11 cellular contexts compared by ENCODE assay signal in the genomic region with DNA sequence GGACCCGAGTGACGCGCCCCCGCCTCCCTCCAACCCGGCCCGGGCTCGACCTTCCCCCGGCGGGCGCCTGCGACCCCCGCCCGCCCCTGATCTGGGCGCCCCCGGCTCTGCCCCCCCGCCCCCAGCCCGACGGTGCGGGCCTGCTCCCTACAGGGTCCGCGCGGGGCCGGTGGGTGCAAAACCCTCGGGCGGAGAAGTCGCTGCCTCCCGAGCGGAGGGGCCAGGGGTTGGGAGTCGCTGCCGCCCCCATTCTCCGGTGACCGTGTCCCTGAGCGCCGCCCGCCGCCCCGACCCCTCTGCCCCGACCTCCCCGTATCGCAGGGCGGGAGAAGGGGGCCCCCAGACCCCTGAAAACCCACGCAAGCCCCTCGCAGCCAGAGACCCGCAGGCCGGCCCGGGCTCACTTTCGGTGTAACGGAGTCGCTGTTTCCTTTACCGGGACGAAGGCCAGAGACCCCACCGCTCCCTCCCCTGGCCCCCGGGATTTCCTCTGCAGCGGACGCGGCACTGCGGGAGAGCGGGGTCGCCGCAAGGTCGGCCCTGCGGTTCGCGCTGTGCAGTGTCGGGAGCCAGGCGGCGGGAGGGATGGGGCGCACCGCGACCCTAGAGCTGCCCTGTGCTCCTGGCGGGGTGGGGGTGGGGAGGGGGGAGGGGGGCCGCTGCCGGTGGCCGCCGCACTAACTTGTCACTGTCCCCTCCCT. TPM values are rescaled to one million over a fixed set of nuclear protein-coding genes. Genes with fewer than 3 reads are reported as not detected.
DNase-seq lines count a peak whose midpoint lies in the region; ATAC-seq, FAIRE-seq and TF ChIP-seq lines count a peak whose summit lies in the region.
"Had no signal": no experiment of that assay in that cellular context is flagged by ENCODE, and none has a peak within 500 bp of the region (broad histone marks: within the 10 kb centered on the region; RNA-seq: fewer than 3 reads in every experiment).

No MANE protein-coding gene starts in this region.

- H3K4me1 ChIP-seq in HepG2 (ENCODE audit: insufficient read depth, low read length) (peaks cover 11% of the 10 kb centered on the region; the same call in 1 of the 2 replicates), thoracic aorta (ENCODE audit: control insufficient read depth in 1 of 2, low read depth in 2 of 2) (peaks cover 10 to 15% of the 10 kb centered on the region in 2 donors), Karpas-422 (ENCODE audit: low read length) (no peaks in the 10 kb centered on the region)

- H2AFZ ChIP-seq in HepG2 (ENCODE audit: low read length) (no peak overlapping the region), Karpas-422 (ENCODE audit: low read length) (no peak overlapping the region)

- BruUV-seq in HepG2 (replicated peaks; lab: Mats Ljungman, UMichigan) = no TSS peak

- DNase-seq in activated effector memory CD4-positive, alpha-beta T cell treated with anti-CD3 and anti-CD28 coated beads, Interleukin-2, amount 50 U/mL, for 16 hours = peak; percentile 63
- no peak for DNase-seq in activated effector memory CD4-positive, alpha-beta T cell treated with Interleukin-2 at 50 U/mL for 16 hours
- DNase-seq in astrocyte of the cerebellum (ENCODE audit: low read depth) = no peak
- no peak for DNase-seq in HepG2 (ENCODE audit: low spot score)
- no peak for DNase-seq in thoracic aorta (ENCODE audit: low spot score)
- DNase-seq in Karpas-422 = no peak
- DNase-seq in sciatic nerve (ENCODE audit: low spot score) = no peak
- DNase-seq: NCI-H2171, SIG-M5 had no signal

- 6% methylated on average over 9 of the region's 75 CpGs for WGBS in HepG2 (ENCODE audit: low lambda C conversion rate)

- H3K9ac ChIP-seq in HepG2 (ENCODE audit: insufficient read depth, low read depth, low read length) (no peak overlapping the region), Karpas-422 (ENCODE audit: low read length) (no peak overlapping the region)

- POLR2A ChIA-PET in HepG2 (lab: Yijun Ruan, JAX) = interaction anchor here (1.1 kb wide), 1 partner anchor 44 kb away, joined by 4 read pairs; no protein-coding TSS in a partner anchor

- TF ChIP-seq EP300 in HepG2 (IDR thresholded peaks at IDR 0.05; ENCODE audit: low read depth in 2 of 2, low read length in 2 of 2) (no peak), HepG2 (CRISPR knock-in tag; IDR thresholded peaks at IDR 0.05; ENCODE audit: borderline replicate concordance) (no peak)

- TF ChIP-seq RAD21 in HepG2 (CRISPR knock-in tag; IDR thresholded peaks at IDR 0.05) = no peak

- in situ Hi-C loops in astrocyte of the cerebellum (cut with HindIII; ENCODE audit: low sequenced_read_pairs) (no loop called here), HepG2 (cut with HindIII; ENCODE audit: extremely low pct_ligation_motif_present, low pct_unique_long_range_greater_than_20kb) (no loop called here)

- TF ChIP-seq CTCF in astrocyte of the cerebellum (IDR thresholded peaks at IDR 0.05; ENCODE audit: low read depth, low read length, missing control alignments) (no peak), HepG2 (CRISPR knock-in tag; IDR thresholded peaks at IDR 0.05) (no peak; the same call in 1 of the 2 replicates), thoracic aorta (IDR thresholded peaks at IDR 0.05) (no peak)

- H3K27me3 ChIP-seq in HepG2 (ENCODE audit: control insufficient read depth in 1 of 2, insufficient read depth in 2 of 2, low read length in 2 of 2) (peaks cover 20 to 86% of the 10 kb centered on the region in 2 experiments), thoracic aorta (replicated peaks; ENCODE audit: insufficient read depth) (no peaks in the 10 kb centered on the region), Karpas-422 (ENCODE audit: low read length) (no peaks in the 10 kb centered on the region)

- H3K27ac ChIP-seq in HepG2 (ENCODE audit: extremely low read length, insufficient read depth, low read length) (no peak overlapping the region), thoracic aorta (no peak overlapping the region), Karpas-422 (ENCODE audit: low read length) (no peak overlapping the region)

- TF ChIP-seq POLR2A in HepG2 (IDR thresholded peaks at IDR 0.05; ENCODE audit: insufficient read depth in 1 of 2, low read depth in 2 of 2, low read length in 2 of 2) = no peak

- H3K79me2 ChIP-seq in HepG2 (ENCODE audit: insufficient read depth, low read length) (no peaks in the 10 kb centered on the region), Karpas-422 (ENCODE audit: low read length) (no peaks in the 10 kb centered on the region)

- H4K20me1 ChIP-seq in HepG2 (ENCODE audit: insufficient read depth, low read length) (peaks cover 10% of the 10 kb centered on the region; the same call in 1 of the 2 replicates), Karpas-422 (ENCODE audit: insufficient read depth, low read depth, low read length) (no peaks in the 10 kb centered on the region)

- peak; percentile 6 for ATAC-seq in HepG2
- ATAC-seq in thoracic aorta (ENCODE audit: insufficient number of reproducible peaks, low FRiP score, low read depth) = no peak
- no peak for ATAC-seq in HG02678 (IDR thresholded peaks at IDR 0.05; ENCODE audit: unreplicated experiment)
- no peak for ATAC-seq in sciatic nerve

- FAIRE-seq in HepG2 (lab: Jason Lieb, UNC) = no peak

- no peaks in the 10 kb centered on the region for H3K36me3 ChIP-seq in HepG2 (replicated peaks in 1 of 2; ENCODE audit: control insufficient read depth in 1 of 2, insufficient read depth in 2 of 2, low read length in 2 of 2)
- no peaks in the 10 kb centered on the region for H3K36me3 ChIP-seq in thoracic aorta
- H3K36me3 ChIP-seq in Karpas-422 (ENCODE audit: insufficient read depth, low read length) = no peaks in the 10 kb centered on the region

- H3K9me2 ChIP-seq in Karpas-422 (replicated peaks; ENCODE audit: insufficient read depth, low read length) = no peaks in the 10 kb centered on the region

- peak overlapping the region; percentile 29 for H3K4me3 ChIP-seq in astrocyte of the cerebellum (ENCODE audit: low read depth, low read length)
- peak overlapping the region; percentile 12 to 65 (median 33); a peak in 3 of 6 replicates for H3K4me3 ChIP-seq in HepG2 (replicated peaks in 1 of 3; ENCODE audit: insufficient read depth in 1 of 3, low read depth in 2 of 3, low read length in 3 of 3)
- peak overlapping the region; percentile 11 for H3K4me3 ChIP-seq in thoracic aorta
- no peak overlapping the region for H3K4me3 ChIP-seq in Karpas-422 (ENCODE audit: low read length)

- no peaks in the 10 kb centered on the region for H3K9me3 ChIP-seq in HepG2 (ENCODE audit: low read length)
- H3K9me3 ChIP-seq in thoracic aorta = no peaks in the 10 kb centered on the region
- H3K9me3 ChIP-seq in Karpas-422 (ENCODE audit: low read length) = no peaks in the 10 kb centered on the region

- CTCF ChIA-PET in HepG2 (lab: Yijun Ruan, JAX; ENCODE audit: low intra/inter-chr PET ratio, low total read pairs) = no interaction called here

- intact Hi-C loops in HepG2 (cut with micrococcal nuclease; ENCODE audit: unreplicated experiment) (no loop called here), sciatic nerve (cut with DNase I) (no loop called here)

- H3K4me2 ChIP-seq in HepG2 (ENCODE audit: low read depth, low read length) (peak overlapping the region; percentile 42), Karpas-422 (ENCODE audit: low read depth, low read length, poor library complexity, severe bottlenecking) (no peak overlapping the region)

TF ChIP-seq in HepG2, 621 proteins besides CTCF, POLR2A, EP300 and RAD21 (continues in another document):
- TF ChIP-seq SMARCE1 (IDR thresholded peaks at IDR 0.05; ENCODE audit: borderline replicate concordance) = no peak
- no peak for TF ChIP-seq ZSCAN21 (CRISPR knock-in tag; IDR thresholded peaks at IDR 0.05; ENCODE audit: borderline replicate concordance)

RNA-seq across cellular contexts. Expression of a gene that starts 0.7 kb away (rescaled TPM):
- total RNA-seq in HepG2 (2016; rRNA removed; fragmentation: Illumina TruSeq; extraction: Trizol) (0.18 and 0.36 TPM in 2 replicates), thoracic aorta (1 to 10 TPM in 1 of 2 donors, under 1 TPM in 1; 0.85 to 1.2 TPM), sciatic nerve (11.6 TPM)
- total RNA-seq in HepG2 (2016; cell fraction: cytosol; rRNA removed; fragmentation: Illumina TruSeq; extraction: Trizol; ENCODE audit: low read depth) = 0.30 TPM in 1 of 2 replicates, not detected in the other
- total RNA-seq in HepG2 (2016; cell fraction: insoluble cytoplasmic fraction; rRNA removed; fragmentation: Illumina TruSeq; extraction: Trizol) = 0.16 and 0.24 TPM in 2 replicates
- total RNA-seq in HepG2 (2016; cell fraction: membrane; rRNA removed; fragmentation: Illumina TruSeq; extraction: Trizol) = 0.37 and 0.48 TPM in 2 replicates
- not detected in 2 replicates for total RNA-seq in HepG2 (2016; cell fraction: nucleus; rRNA removed; fragmentation: Illumina TruSeq; extraction: Trizol)
- polyA plus RNA-seq in HepG2 (2011; rRNA removed) = 0.18 and 0.57 TPM in 2 replicates
- 0.08 and 0.18 TPM in 2 replicates for polyA plus RNA-seq in HepG2 (2011; cell fraction: cytosol; rRNA removed)
- 0.58 and 0.95 TPM in 2 replicates for polyA plus RNA-seq in HepG2 (2011; cell fraction: nucleus; rRNA removed)
- polyA plus RNA-seq in HepG2 (2012) = 0.87 and 3.8 TPM in 2 replicates
- 0.68 and 0.69 TPM in 2 replicates for polyA plus RNA-seq in HepG2 (2016; cell fraction: cytosol; fragmentation: Illumina TruSeq; extraction: Trizol; ENCODE audit: low read depth)
- polyA plus RNA-seq in HepG2 (2016; cell fraction: insoluble cytoplasmic fraction; fragmentation: Illumina TruSeq; extraction: Trizol; ENCODE audit: low read depth) = 0.49 and 0.90 TPM in 2 replicates
- 0.89 and 1.3 TPM in 2 replicates for polyA plus RNA-seq in HepG2 (2016; cell fraction: membrane; fragmentation: Illumina TruSeq; extraction: Trizol; ENCODE audit: low read depth)
- 0.38 and 0.60 TPM in 2 replicates for polyA plus RNA-seq in HepG2 (2016; cell fraction: nucleus; fragmentation: Illumina TruSeq; extraction: Trizol; ENCODE audit: insufficient read depth, low read depth)
- polyA minus RNA-seq in HepG2 (2011; rRNA and poly(A)+ RNA removed; ENCODE audit: low replicate concordance) = 0.12 and 0.68 TPM in 2 replicates
- 0.30 TPM in 1 of 2 replicates, not detected in the other for polyA minus RNA-seq in HepG2 (2011; cell fraction: cytosol; rRNA and poly(A)+ RNA removed)
- polyA minus RNA-seq in HepG2 (2011; cell fraction: nucleus; rRNA and poly(A)+ RNA removed) = 0.25 TPM in 1 of 2 replicates, not detected in the other
- total RNA-seq in Karpas-422 (2014; rRNA removed; shearing (Covaris generic); ENCODE audit: low replicate concordance) = 0.40 and 3.1 TPM in 2 replicates
- total RNA-seq: HT1080 had no signal
